ENCODE assay signal across 8 cellular contexts in genomic region chr19:42252365-42253244, GRCh38. TPM values are rescaled to one million over a fixed set of nuclear protein-coding genes. Genes with fewer than 3 reads are reported as not detected.
DNase-seq lines count a peak whose midpoint lies in the region; ATAC-seq and TF ChIP-seq lines count a peak whose summit lies in the region.

No MANE protein-coding gene starts in this region.

- H3K4me3 ChIP-seq in NB4 (ENCODE audit: low read depth, low read length) (peak overlapping the region; percentile 64), cardiac fibroblast (replicated peaks in 1 of 2; ENCODE audit: low read depth in 2 of 2, low read length in 2 of 2) (peak overlapping the region; percentile 82 to 96), kidney epithelial cell (ENCODE audit: low read depth, low read length) (peak overlapping the region; percentile 99)

- no peaks in the 10 kb centered on the region for H3K27me3 Mint-ChIP-seq in Calu3 (ENCODE audit: unreplicated experiment)
- H3K27me3 Mint-ChIP-seq in stimulated activated memory B cell treated with anti-CD40 and anti-IgM and Interleukin-4, amounts not matched to agents 10 μg/mL and 1 μg/mL and 100 μg/mL, for 72 hours, result peaks cover 16% of the 10 kb centered on the region

- no peaks in the 10 kb centered on the region for H3K9me3 Mint-ChIP-seq in Calu3 (ENCODE audit: low read depth, unreplicated experiment)
- H3K9me3 Mint-ChIP-seq in stimulated activated memory B cell treated with anti-CD40 and anti-IgM and Interleukin-4, amounts not matched to agents 10 μg/mL and 1 μg/mL and 100 μg/mL, for 72 hours, result no peaks in the 10 kb centered on the region

- H3K4me1 Mint-ChIP-seq in Calu3 (ENCODE audit: low read depth, unreplicated experiment), result peaks cover 34% of the 10 kb centered on the region
- peaks cover 41% of the 10 kb centered on the region for H3K4me1 Mint-ChIP-seq in stimulated activated memory B cell treated with anti-CD40 and anti-IgM and Interleukin-4, amounts not matched to agents 10 μg/mL and 1 μg/mL and 100 μg/mL, for 72 hours

- H3K27ac Mint-ChIP-seq in Calu3 (ENCODE audit: unreplicated experiment), result peak overlapping the region; percentile 92
- H3K27ac Mint-ChIP-seq in stimulated activated memory B cell treated with anti-CD40 and anti-IgM and Interleukin-4, amounts not matched to agents 10 μg/mL and 1 μg/mL and 100 μg/mL, for 72 hours, result peak overlapping the region; percentile 95

- ATAC-seq in stimulated activated memory B cell treated with anti-CD40 and anti-IgM and Interleukin-4, amounts not matched to agents 10 μg/mL and 1 μg/mL and 100 μg/mL, for 72 hours, result no peak
- ATAC-seq in HG03342 (IDR thresholded peaks at IDR 0.05; ENCODE audit: unreplicated experiment) (no peak), GM21619 (IDR thresholded peaks at IDR 0.05; ENCODE audit: unreplicated experiment) (no peak)

- peak overlapping the region; percentile 92 for H3K4me3 Mint-ChIP-seq in Calu3 (ENCODE audit: low read depth, unreplicated experiment)
- H3K4me3 Mint-ChIP-seq in stimulated activated memory B cell treated with anti-CD40 and anti-IgM and Interleukin-4, amounts not matched to agents 10 μg/mL and 1 μg/mL and 100 μg/mL, for 72 hours, result peak overlapping the region; percentile 98

- CTCF ChIA-PET in Calu3 (lab: Charles Lee), result interaction anchor here (0.6 to 1.4 kb wide), 2 partner anchors 10 to 11 kb away, joined by 4 to 5 read pairs; no protein-coding TSS in a partner anchor

- H3K27me3 ChIP-seq in kidney epithelial cell (ENCODE audit: control insufficient read depth, insufficient read depth, low read length), result no peaks in the 10 kb centered on the region

- TF ChIP-seq CTCF in Calu3 (IDR thresholded peaks at IDR 0.05; ENCODE audit: unreplicated experiment) (no peak), NB4 (IDR thresholded peaks at IDR 0.05; ENCODE audit: low read depth, low read length) (no peak), cardiac fibroblast (IDR thresholded peaks at IDR 0.05; ENCODE audit: low read depth, low read length) (no peak), kidney epithelial cell (IDR thresholded peaks at IDR 0.05; ENCODE audit: insufficient read depth, low read length, poor library complexity, severe bottlenecking) (no peak)

- DNase-seq in Calu3 (peak; percentile 48), NB4 (ENCODE audit: low read depth) (no peak), cardiac fibroblast (ENCODE audit: low read depth in 2 of 2) (peak; percentile 50 to 66), kidney epithelial cell (ENCODE audit: low read depth) (no peak)
- no peak for DNase-seq in activated CD4-positive, CD25-positive, alpha-beta regulatory T cell (lab: John Stamatoyannopoulos, UW)

- H3K36me3 ChIP-seq in kidney epithelial cell (ENCODE audit: control insufficient read depth, insufficient read depth, low read length), result peaks cover 3% of the 10 kb centered on the region

- intact Hi-C loops in Calu3 (cut with micrococcal nuclease; ENCODE audit: unreplicated experiment), result no loop called here

- peaks cover 78% of the 10 kb centered on the region for H3K36me3 Mint-ChIP-seq in Calu3 (ENCODE audit: insufficient read depth, unreplicated experiment)
- peaks cover 6% of the 10 kb centered on the region for H3K36me3 Mint-ChIP-seq in stimulated activated memory B cell treated with anti-CD40 and anti-IgM and Interleukin-4, amounts not matched to agents 10 μg/mL and 1 μg/mL and 100 μg/mL, for 72 hours

- no peak for TF ChIP-seq POLR2A in NB4 (IDR thresholded peaks at IDR 0.05; ENCODE audit: extremely low read depth, insufficient read length)

- BruUV-seq in Calu3 (replicated peaks; lab: Mats Ljungman, UMichigan), result TSS peak; percentile 47

RNA-seq across cellular contexts. Expression of gene ERF, which starts 2.3 kb away (rescaled TPM):
- total RNA-seq in Calu3 (2022) (100 and 124 TPM in 2 replicates), kidney epithelial cell (31.6 and 48.8 TPM in 2 replicates)

RNA-seq across cellular contexts. Expression of gene GSK3A, which starts 10.2 kb away (rescaled TPM):
- 58.8 and 60.6 TPM in 2 replicates for total RNA-seq in Calu3 (2022)
- total RNA-seq in kidney epithelial cell, result 27.3 and 36.1 TPM in 2 replicates

RNA-seq across cellular contexts. Expression of gene CIC, which starts 16.4 kb away (rescaled TPM):
- total RNA-seq in Calu3 (2022) (72.6 and 75.5 TPM in 2 replicates), kidney epithelial cell (39.4 and 41.7 TPM in 2 replicates)

RNA-seq across cellular contexts. Expression of gene ZNF526, which starts 32.5 kb away (rescaled TPM):
- total RNA-seq in Calu3 (2022) (25.4 and 32.3 TPM in 2 replicates), kidney epithelial cell (6.1 and 7.3 TPM in 2 replicates)

RNA-seq across cellular contexts. Expression of gene DEDD2, which starts 35.1 kb away (rescaled TPM):
- total RNA-seq in Calu3 (2022) (67.5 and 78.3 TPM in 2 replicates), kidney epithelial cell (42.9 and 47.3 TPM in 2 replicates)

Comparison
In these comparisons a context has a peak if more than half of its experiments do, and no peak if none do; other contexts are left out.
1. DNase-seq: peak in Calu3 (single experiment) and cardiac fibroblast (2 of 2); none in NB4 (single experiment), kidney epithelial cell (single experiment) and activated CD4-positive, CD25-positive, alpha-beta regulatory T cell (0 of 4).
2. Peak in every context shown above with its lines, with median percentiles within 50 percentile points of each other: H3K4me3 ChIP-seq.